In the genomic region with DNA sequence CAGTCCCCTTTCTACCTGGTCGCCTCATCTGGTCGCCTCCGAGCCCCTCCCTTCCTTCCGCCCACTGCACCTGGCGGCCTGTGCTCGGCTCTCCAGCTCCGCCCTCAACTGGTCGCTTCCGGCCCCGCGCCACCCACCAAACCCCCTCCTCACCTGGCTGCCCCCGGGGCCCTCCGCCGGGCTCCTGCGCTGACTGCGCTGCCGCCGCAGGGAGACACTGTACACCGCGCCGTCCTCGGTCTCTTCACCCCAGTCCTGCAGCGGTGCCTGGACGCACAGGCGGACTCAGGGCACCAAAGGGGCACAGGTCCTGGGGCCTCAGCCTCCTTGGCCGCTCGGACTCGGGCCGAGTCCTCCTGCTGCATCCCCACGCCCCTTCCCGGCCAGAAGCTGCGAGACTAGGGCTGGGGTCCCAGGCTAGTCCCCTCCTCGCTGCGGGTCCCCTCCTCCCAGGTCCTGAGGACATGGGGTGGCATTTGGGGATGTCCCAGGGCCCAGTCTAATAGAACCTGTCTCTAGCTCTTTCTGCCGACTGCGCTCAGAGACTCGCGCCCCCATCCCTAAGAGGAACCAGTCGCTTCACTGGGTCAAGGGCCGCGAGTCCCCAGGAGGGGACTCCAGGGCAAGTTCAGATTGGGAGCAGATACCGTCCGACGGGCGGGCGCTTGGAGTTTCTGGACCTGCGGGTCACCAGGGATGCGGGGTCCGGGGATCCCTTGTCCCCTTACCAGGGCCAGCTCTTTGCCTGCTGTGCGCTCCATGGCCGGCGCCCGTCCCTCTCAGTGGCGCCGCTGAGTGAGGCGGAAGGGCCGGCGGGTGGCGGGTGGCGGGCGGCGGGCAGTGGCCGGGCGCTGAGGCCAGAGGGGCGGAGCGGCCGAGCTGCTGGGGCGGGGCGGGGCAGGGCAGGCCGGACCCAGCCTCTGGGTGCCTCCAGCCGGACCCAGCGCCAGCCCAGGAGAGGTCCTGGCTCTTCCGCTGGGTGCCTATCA, we compare ENCODE assay signal across 8 cellular contexts. TPM values are rescaled to one million over a fixed set of nuclear protein-coding genes. Genes with fewer than 3 reads are reported as not detected.
DNase-seq lines count a peak whose midpoint lies in the region; ATAC-seq and TF ChIP-seq lines count a peak whose summit lies in the region.

A gene with protein sequence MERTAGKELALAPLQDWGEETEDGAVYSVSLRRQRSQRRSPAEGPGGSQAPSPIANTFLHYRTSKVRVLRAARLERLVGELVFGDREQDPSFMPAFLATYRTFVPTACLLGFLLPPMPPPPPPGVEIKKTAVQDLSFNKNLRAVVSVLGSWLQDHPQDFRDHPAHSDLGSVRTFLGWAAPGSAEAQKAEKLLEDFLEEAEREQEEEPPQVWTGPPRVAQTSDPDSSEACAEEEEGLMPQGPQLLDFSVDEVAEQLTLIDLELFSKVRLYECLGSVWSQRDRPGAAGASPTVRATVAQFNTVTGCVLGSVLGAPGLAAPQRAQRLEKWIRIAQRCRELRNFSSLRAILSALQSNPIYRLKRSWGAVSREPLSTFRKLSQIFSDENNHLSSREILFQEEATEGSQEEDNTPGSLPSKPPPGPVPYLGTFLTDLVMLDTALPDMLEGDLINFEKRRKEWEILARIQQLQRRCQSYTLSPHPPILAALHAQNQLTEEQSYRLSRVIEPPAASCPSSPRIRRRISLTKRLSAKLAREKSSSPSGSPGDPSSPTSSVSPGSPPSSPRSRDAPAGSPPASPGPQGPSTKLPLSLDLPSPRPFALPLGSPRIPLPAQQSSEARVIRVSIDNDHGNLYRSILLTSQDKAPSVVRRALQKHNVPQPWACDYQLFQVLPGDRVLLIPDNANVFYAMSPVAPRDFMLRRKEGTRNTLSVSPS (minus strand): TSS at position 797 of the 989 bp plus-strand sequence. CDS start 36 bp downstream, at position 761.

- ATAC-seq in stimulated activated naive B cell treated with anti-CD40 and anti-IgM and Interleukin-4, amounts not matched to agents 10 μg/mL and 1 μg/mL and 100 μg/mL, for 72 hours (replicated peaks), result no peak

- no peak within 1 kb of the TSS for H3K4me3 Mint-ChIP-seq in MCF 10A (ENCODE audit: unreplicated experiment)
- peak within 1 kb of the TSS; percentile 66 to 72 for H3K4me3 Mint-ChIP-seq in stimulated activated naive B cell treated with anti-CD40 and anti-IgM and Interleukin-4, amounts not matched to agents 10 μg/mL and 1 μg/mL and 100 μg/mL, for 72 hours
- no peak within 1 kb of the TSS for H3K4me3 Mint-ChIP-seq in activated CD4-positive, alpha-beta T cell treated with anti-CD3 and anti-CD28 coated beads, Interleukin-2, amount 10 ng/mL, durations not matched to agents 7 days and 5 days

- H3K4me1 ChIP-seq in effector memory CD4-positive, alpha-beta T cell (ENCODE audit: control insufficient read depth, insufficient read depth, low read length, poor library complexity, severe bottlenecking), result peaks cover 44% of the 10 kb centered on the region

- BruUV-seq in MCF 10A (replicated peaks; lab: Mats Ljungman, UMichigan), result no TSS peak

- intact Hi-C loops in MCF 10A (cut with micrococcal nuclease), result no loop called here

- H3K4me3 ChIP-seq in WERI-Rb-1 (ENCODE audit: low read depth, low read length), result peak within 1 kb of the TSS; percentile 25
- H3K4me3 ChIP-seq in effector memory CD4-positive, alpha-beta T cell (ENCODE audit: insufficient read depth, low read depth, low read length, poor library complexity, severe bottlenecking), result no peak within 1 kb of the TSS

- CTCF ChIA-PET in MCF 10A (lab: Yijun Ruan, JAX), result interaction anchor here (0.6 to 1.1 kb wide), 3 partner anchors 12 to 1519 kb away, joined by 3 to 4 read pairs (median 3); a partner anchor contains a TSS
- CTCF ChIA-PET in activated CD4-positive, alpha-beta T cell treated with anti-CD3 and anti-CD28 coated beads, Interleukin-2, amount 10 ng/mL, durations not matched to agents 7 days and 5 days (lab: Charles Lee), result interaction anchor here (0.7 to 4.5 kb wide), 4 partner anchors 12 to 63 kb away, joined by 3 to 26 read pairs (median 4); a partner anchor contains a TSS

- in situ Hi-C loops in T47D (cut with HindIII; ENCODE audit: low pct_unique_long_range_greater_than_20kb, low sequenced_read_pairs), result no loop called here

- peaks cover 81% of the 10 kb centered on the region for H3K27me3 ChIP-seq in WERI-Rb-1 (ENCODE audit: insufficient read depth, low read depth, severe bottlenecking)
- peaks cover 53% of the 10 kb centered on the region for H3K27me3 ChIP-seq in effector memory CD4-positive, alpha-beta T cell (replicated peaks; ENCODE audit: control insufficient read depth, insufficient read depth, low read length, poor library complexity, severe bottlenecking)

- peaks cover 6% of the 10 kb centered on the region for H3K9me3 ChIP-seq in WERI-Rb-1 (ENCODE audit: severe bottlenecking)
- no peaks in the 10 kb centered on the region for H3K9me3 ChIP-seq in effector memory CD4-positive, alpha-beta T cell (ENCODE audit: control insufficient read depth, low read length)

- no peaks in the 10 kb centered on the region for H3K36me3 Mint-ChIP-seq in MCF 10A (ENCODE audit: insufficient read depth, unreplicated experiment)
- no peaks in the 10 kb centered on the region for H3K36me3 Mint-ChIP-seq in stimulated activated naive B cell treated with anti-CD40 and anti-IgM and Interleukin-4, amounts not matched to agents 10 μg/mL and 1 μg/mL and 100 μg/mL, for 72 hours
- no peaks in the 10 kb centered on the region for H3K36me3 Mint-ChIP-seq in activated CD4-positive, alpha-beta T cell treated with anti-CD3 and anti-CD28 coated beads, Interleukin-2, amount 10 ng/mL, durations not matched to agents 7 days and 5 days (ENCODE audit: low read depth)

- POLR2A ChIA-PET in MCF 10A (lab: Yijun Ruan, JAX), result no interaction called here
- POLR2A ChIA-PET in activated CD4-positive, alpha-beta T cell treated with anti-CD3 and anti-CD28 coated beads, Interleukin-2, amount 10 ng/mL, durations not matched to agents 7 days and 5 days (lab: Charles Lee), result no interaction called here

- no peaks in the 10 kb centered on the region for H3K9me3 Mint-ChIP-seq in MCF 10A (ENCODE audit: unreplicated experiment)
- no peaks in the 10 kb centered on the region for H3K9me3 Mint-ChIP-seq in stimulated activated naive B cell treated with anti-CD40 and anti-IgM and Interleukin-4, amounts not matched to agents 10 μg/mL and 1 μg/mL and 100 μg/mL, for 72 hours
- no peaks in the 10 kb centered on the region for H3K9me3 Mint-ChIP-seq in activated CD4-positive, alpha-beta T cell treated with anti-CD3 and anti-CD28 coated beads, Interleukin-2, amount 10 ng/mL, durations not matched to agents 7 days and 5 days

- H3K4me1 Mint-ChIP-seq in MCF 10A (ENCODE audit: insufficient read depth, unreplicated experiment), result no peaks in the 10 kb centered on the region
- peaks cover 40 to 51% of the 10 kb centered on the region in 2 donors for H3K4me1 Mint-ChIP-seq in stimulated activated naive B cell treated with anti-CD40 and anti-IgM and Interleukin-4, amounts not matched to agents 10 μg/mL and 1 μg/mL and 100 μg/mL, for 72 hours
- peaks cover 32% of the 10 kb centered on the region for H3K4me1 Mint-ChIP-seq in activated CD4-positive, alpha-beta T cell treated with anti-CD3 and anti-CD28 coated beads, Interleukin-2, amount 10 ng/mL, durations not matched to agents 7 days and 5 days

- H3K27ac Mint-ChIP-seq in MCF 10A (ENCODE audit: low read depth, unreplicated experiment), result no peak within 1 kb of the TSS
- H3K27ac Mint-ChIP-seq in stimulated activated naive B cell treated with anti-CD40 and anti-IgM and Interleukin-4, amounts not matched to agents 10 μg/mL and 1 μg/mL and 100 μg/mL, for 72 hours, result peak within 1 kb of the TSS; percentile 4
- no peak within 1 kb of the TSS for H3K27ac Mint-ChIP-seq in activated CD4-positive, alpha-beta T cell treated with anti-CD3 and anti-CD28 coated beads, Interleukin-2, amount 10 ng/mL, durations not matched to agents 7 days and 5 days

- peaks cover 10% of the 10 kb centered on the region for H3K27me3 Mint-ChIP-seq in MCF 10A (ENCODE audit: insufficient read depth, unreplicated experiment)
- H3K27me3 Mint-ChIP-seq in stimulated activated naive B cell treated with anti-CD40 and anti-IgM and Interleukin-4, amounts not matched to agents 10 μg/mL and 1 μg/mL and 100 μg/mL, for 72 hours, result peaks cover 29 to 39% of the 10 kb centered on the region in 2 donors
- H3K27me3 Mint-ChIP-seq in activated CD4-positive, alpha-beta T cell treated with anti-CD3 and anti-CD28 coated beads, Interleukin-2, amount 10 ng/mL, durations not matched to agents 7 days and 5 days, result peaks cover 67% of the 10 kb centered on the region

- TF ChIP-seq CTCF in MCF 10A (IDR thresholded peaks at IDR 0.05; ENCODE audit: unreplicated experiment) (no peak), WERI-Rb-1 (IDR thresholded peaks at IDR 0.05; ENCODE audit: low read depth, low read length) (no peak)

- DNase-seq in T47D (ENCODE audit: low read depth in 1 of 2, low spot score in 1 of 2) (peak; percentile 64 to 68), MCF 10A (ENCODE audit: unreplicated experiment) (no peak), WERI-Rb-1 (no peak), iPS-NIHi7 (ENCODE audit: extremely low spot score) (peak; percentile 81), kidney glomerular epithelial cell (lab: John Stamatoyannopoulos, UW) (no peak)
- DNase-seq in stimulated activated naive B cell treated with anti-CD40 and anti-IgM and Interleukin-4, amounts not matched to agents 10 μg/mL and 1 μg/mL and 100 μg/mL, for 72 hours, result no peak
- DNase-seq in effector memory CD4-positive, alpha-beta T cell, result no peak
- no peak for DNase-seq in activated CD4-positive, alpha-beta T cell treated with anti-CD3 and anti-CD28 coated beads, Interleukin-2, amount 10 ng/mL, durations not matched to agents 7 days and 5 days

- H3K36me3 ChIP-seq in WERI-Rb-1, result no peaks in the 10 kb centered on the region
- no peaks in the 10 kb centered on the region for H3K36me3 ChIP-seq in effector memory CD4-positive, alpha-beta T cell (ENCODE audit: control insufficient read depth, insufficient read depth, low read length)

- no peak within 1 kb of the TSS for H3K27ac ChIP-seq in WERI-Rb-1
- no peak within 1 kb of the TSS for H3K27ac ChIP-seq in effector memory CD4-positive, alpha-beta T cell (ENCODE audit: insufficient read depth, low read length, poor library complexity, severe bottlenecking)

RNA-seq across cellular contexts. Expression of the gene that starts here (rescaled TPM):
- not detected in 2 replicates for total RNA-seq in MCF 10A (2022)
- not detected for total RNA-seq in activated CD4-positive, alpha-beta T cell treated with anti-CD3 and anti-CD28 coated beads, Interleukin-2, amount 10 ng/mL, durations not matched to agents 7 days and 5 days

Comparison
In these comparisons a context has a peak if more than half of its experiments do, and no peak if none do; other contexts are left out.
1. DNase-seq: peak in T47D (2 of 2) and iPS-NIHi7 (single experiment); none in MCF 10A (single experiment), WERI-Rb-1 (single experiment), stimulated activated naive B cell treated with anti-CD40 and anti-IgM and Interleukin-4, amounts not matched to agents 10 μg/mL and 1 μg/mL and 100 μg/mL, for 72 hours (single experiment), effector memory CD4-positive, alpha-beta T cell (0 of 3), kidney glomerular epithelial cell (single experiment) and activated CD4-positive, alpha-beta T cell treated with anti-CD3 and anti-CD28 coated beads, Interleukin-2, amount 10 ng/mL, durations not matched to agents 7 days and 5 days (single experiment).
2. H3K4me3 Mint-ChIP-seq: peak in stimulated activated naive B cell treated with anti-CD40 and anti-IgM and Interleukin-4, amounts not matched to agents 10 μg/mL and 1 μg/mL and 100 μg/mL, for 72 hours (2 of 2); none in MCF 10A (single experiment) and activated CD4-positive, alpha-beta T cell treated with anti-CD3 and anti-CD28 coated beads, Interleukin-2, amount 10 ng/mL, durations not matched to agents 7 days and 5 days (single experiment).